Comparison of ENCODE assay signal across 1 cellular context in genomic region chr13:80386001-80386400, GRCh38.
TF ChIP-seq lines count a peak whose summit lies in the region.

No MANE protein-coding gene starts in this region.

TF ChIP-seq in SK-N-SH, 30 proteins besides CTCF, POLR2A, EP300 and RAD21 (continued from another document):
- no peak for TF ChIP-seq ZBTB33 (IDR thresholded peaks at IDR 0.05; ENCODE audit: borderline replicate concordance, low read depth)
- TF ChIP-seq NRF1 (IDR thresholded peaks at IDR 0.05; ENCODE audit: low read depth, low read length): no peak
- TF ChIP-seq, protein P1, sequence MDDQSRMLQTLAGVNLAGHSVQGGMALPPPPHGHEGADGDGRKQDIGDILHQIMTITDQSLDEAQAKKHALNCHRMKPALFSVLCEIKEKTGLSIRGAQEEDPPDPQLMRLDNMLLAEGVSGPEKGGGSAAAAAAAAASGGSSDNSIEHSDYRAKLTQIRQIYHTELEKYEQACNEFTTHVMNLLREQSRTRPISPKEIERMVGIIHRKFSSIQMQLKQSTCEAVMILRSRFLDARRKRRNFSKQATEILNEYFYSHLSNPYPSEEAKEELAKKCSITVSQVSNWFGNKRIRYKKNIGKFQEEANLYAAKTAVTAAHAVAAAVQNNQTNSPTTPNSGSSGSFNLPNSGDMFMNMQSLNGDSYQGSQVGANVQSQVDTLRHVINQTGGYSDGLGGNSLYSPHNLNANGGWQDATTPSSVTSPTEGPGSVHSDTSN (IDR thresholded peaks at IDR 0.05): no peak
- no peak for TF ChIP-seq RFX5 (IDR thresholded peaks at IDR 0.05; ENCODE audit: low read length)
- no peak for TF ChIP-seq CHD2 (IDR thresholded peaks at IDR 0.05; ENCODE audit: low read length, partially characterized antibody)
- no peak for TF ChIP-seq GATA2 (CRISPR knock-in tag; IDR thresholded peaks at IDR 0.05)
- no peak for TF ChIP-seq POLR2AphosphoS5 (IDR thresholded peaks at IDR 0.05; ENCODE audit: low read depth, low read length)
- no peak for TF ChIP-seq TAF1 (IDR thresholded peaks at IDR 0.05; ENCODE audit: borderline replicate concordance, low read depth, low read length)
- no peak for TF ChIP-seq GABPA (IDR thresholded peaks at IDR 0.05; ENCODE audit: low read depth)
- TF ChIP-seq RXRA (IDR thresholded peaks at IDR 0.05; ENCODE audit: borderline replicate concordance, low read depth): no peak
- TF ChIP-seq YY1 (IDR thresholded peaks at IDR 0.05; ENCODE audit: low read depth): no peak
- no peak for TF ChIP-seq FOSL2 (IDR thresholded peaks at IDR 0.05; ENCODE audit: borderline replicate concordance, low read depth)
- TF ChIP-seq JUND (IDR thresholded peaks at IDR 0.05): no peak
- no peak for TF ChIP-seq FOXJ3 (CRISPR knock-in tag; IDR thresholded peaks at IDR 0.05)
